Comparison of ENCODE assay signal across 9 cellular contexts in genomic region chr16:76856112-76856511, GRCh38.
"Had no signal": no experiment of that assay in that cellular context is flagged by ENCODE, and none has a peak within 500 bp of the region (broad histone marks: within the 10 kb centered on the region; RNA-seq: fewer than 3 reads in every experiment).

No MANE protein-coding gene starts in this region.

- H2AFZ ChIP-seq: GM23248 had no signal

- ATAC-seq: HCT116, K562 had no signal

- H3K4me3 ChIP-seq: GM23248, HAP-1, K562 had no signal

- H3K36me3 ChIP-seq: HAP-1 had no signal

- H3K9ac ChIP-seq: GM23248 had no signal

- H3K4me1 ChIP-seq: HAP-1 had no signal

- DNase-seq: GM23248, GOT3, H7, HFFc6, KG1 had no signal

- FAIRE-seq: HTR-8/SVneo, K562 had no signal

- H3K27ac ChIP-seq: GM23248 had no signal

- H3K9me3 ChIP-seq: HAP-1 had no signal
